1 cellular context compared by ENCODE assay signal in the genomic region with DNA sequence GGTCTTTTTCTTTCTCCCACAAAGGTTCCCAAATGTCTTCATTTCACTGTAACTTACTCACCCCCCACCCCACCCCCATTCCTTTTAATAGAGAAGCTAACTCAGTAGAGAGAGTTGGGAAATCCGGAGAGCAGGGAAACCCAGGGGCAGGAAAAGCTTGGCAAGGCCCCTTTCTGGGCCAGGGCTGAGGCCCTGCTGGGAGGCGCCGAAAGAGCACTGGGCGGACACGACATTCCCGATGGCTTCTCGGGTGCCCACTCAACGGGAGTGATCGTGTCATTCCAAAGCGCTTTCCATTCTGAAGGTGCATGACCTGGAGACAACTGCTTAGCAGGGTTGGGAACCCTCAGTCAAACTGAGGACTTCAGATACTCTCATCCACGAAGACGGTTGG.
TF ChIP-seq lines count a peak whose summit lies in the region.

No MANE protein-coding gene starts in this region.

TF ChIP-seq in liver, 16 proteins besides CTCF, POLR2A, EP300 and RAD21 (continued from another document):
- TF ChIP-seq, protein P1, sequence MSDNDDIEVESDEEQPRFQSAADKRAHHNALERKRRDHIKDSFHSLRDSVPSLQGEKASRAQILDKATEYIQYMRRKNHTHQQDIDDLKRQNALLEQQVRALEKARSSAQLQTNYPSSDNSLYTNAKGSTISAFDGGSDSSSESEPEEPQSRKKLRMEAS (IDR thresholded peaks at IDR 0.05): no peak
